In the genomic region with DNA sequence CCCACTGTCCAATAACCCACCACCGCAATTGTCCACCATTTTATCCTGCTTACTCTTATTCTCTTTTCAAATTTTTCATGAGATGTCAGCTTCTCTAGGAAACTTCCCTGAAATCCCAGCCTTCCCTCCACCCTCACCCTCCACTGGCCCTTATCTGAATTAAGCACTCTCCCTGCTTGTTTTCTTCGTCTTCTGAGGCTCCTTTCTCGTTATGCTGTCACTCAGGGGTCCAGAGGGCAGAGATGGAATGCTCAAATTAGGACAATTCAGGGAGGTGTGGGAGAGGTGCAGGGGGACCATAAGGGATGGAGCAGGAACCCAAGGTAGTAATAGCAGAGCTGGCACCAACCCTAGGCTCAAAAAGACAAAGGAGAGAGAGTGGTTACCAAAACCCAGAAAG, we compare ENCODE assay signal across 2 cellular contexts.
A peak's percentile ranks its signal among the peaks of the same experiment; 100 is the strongest.
TF ChIP-seq lines count a peak whose summit lies in the region.

No MANE protein-coding gene starts in this region.

TF ChIP-seq in HEK293, 187 proteins besides CTCF, POLR2A, EP300 and RAD21:
- peak; percentile 50; the same call in 1 of the 2 replicates for TF ChIP-seq ZNF341 (tag by site-specific recombination; IDR thresholded peaks at IDR 0.05; ENCODE audit: low read depth)
- TF ChIP-seq ZFHX2 (tag by site-specific recombination; conservative IDR thresholded peaks at IDR 0.05) = no peak
- TF ChIP-seq RBAK (tag by site-specific recombination; IDR thresholded peaks at IDR 0.05) = no peak
TF ChIP-seq in HEK293: peak in this region for 1.

TF ChIP-seq in K562, 482 proteins besides CTCF, POLR2A, EP300 and RAD21:
- TF ChIP-seq, protein P1, sequence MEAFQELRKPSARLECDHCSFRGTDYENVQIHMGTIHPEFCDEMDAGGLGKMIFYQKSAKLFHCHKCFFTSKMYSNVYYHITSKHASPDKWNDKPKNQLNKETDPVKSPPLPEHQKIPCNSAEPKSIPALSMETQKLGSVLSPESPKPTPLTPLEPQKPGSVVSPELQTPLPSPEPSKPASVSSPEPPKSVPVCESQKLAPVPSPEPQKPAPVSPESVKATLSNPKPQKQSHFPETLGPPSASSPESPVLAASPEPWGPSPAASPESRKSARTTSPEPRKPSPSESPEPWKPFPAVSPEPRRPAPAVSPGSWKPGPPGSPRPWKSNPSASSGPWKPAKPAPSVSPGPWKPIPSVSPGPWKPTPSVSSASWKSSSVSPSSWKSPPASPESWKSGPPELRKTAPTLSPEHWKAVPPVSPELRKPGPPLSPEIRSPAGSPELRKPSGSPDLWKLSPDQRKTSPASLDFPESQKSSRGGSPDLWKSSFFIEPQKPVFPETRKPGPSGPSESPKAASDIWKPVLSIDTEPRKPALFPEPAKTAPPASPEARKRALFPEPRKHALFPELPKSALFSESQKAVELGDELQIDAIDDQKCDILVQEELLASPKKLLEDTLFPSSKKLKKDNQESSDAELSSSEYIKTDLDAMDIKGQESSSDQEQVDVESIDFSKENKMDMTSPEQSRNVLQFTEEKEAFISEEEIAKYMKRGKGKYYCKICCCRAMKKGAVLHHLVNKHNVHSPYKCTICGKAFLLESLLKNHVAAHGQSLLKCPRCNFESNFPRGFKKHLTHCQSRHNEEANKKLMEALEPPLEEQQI (IDR thresholded peaks at IDR 0.05) = no peak
- 0 out of 2 replicates have a peak, but pooled peaks have one; percentile 16 for TF ChIP-seq ARID1B (IDR thresholded peaks at IDR 0.05)
- TF ChIP-seq, protein P2, sequence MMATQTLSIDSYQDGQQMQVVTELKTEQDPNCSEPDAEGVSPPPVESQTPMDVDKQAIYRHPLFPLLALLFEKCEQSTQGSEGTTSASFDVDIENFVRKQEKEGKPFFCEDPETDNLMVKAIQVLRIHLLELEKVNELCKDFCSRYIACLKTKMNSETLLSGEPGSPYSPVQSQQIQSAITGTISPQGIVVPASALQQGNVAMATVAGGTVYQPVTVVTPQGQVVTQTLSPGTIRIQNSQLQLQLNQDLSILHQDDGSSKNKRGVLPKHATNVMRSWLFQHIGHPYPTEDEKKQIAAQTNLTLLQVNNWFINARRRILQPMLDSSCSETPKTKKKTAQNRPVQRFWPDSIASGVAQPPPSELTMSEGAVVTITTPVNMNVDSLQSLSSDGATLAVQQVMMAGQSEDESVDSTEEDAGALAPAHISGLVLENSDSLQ (IDR thresholded peaks at IDR 0.05) = peak; percentile 74
